ENCODE assay signal across 14 cellular contexts in the genomic region with DNA sequence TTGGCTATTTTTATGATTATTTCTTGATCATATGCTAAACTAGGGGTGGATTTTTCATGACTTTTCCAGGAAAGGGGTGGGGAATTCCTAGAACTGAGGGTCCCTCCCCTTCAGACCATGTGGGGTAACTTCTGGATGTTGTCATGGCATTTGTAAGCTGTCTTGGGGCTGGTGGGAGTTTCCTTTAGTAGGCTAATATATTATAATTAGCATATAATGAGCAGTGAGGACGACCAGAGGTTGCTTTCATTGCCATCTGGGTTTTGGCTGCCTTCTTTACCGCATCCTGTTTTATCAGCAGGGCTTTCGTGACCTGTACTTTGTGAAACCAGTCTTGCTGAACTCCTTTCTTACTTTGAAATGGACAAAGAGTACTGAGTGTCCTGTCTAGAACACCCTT. TPM values are rescaled to one million over a fixed set of nuclear protein-coding genes. Genes with fewer than 3 reads are reported as not detected.
DNase-seq lines count a peak whose midpoint lies in the region; ATAC-seq, FAIRE-seq and TF ChIP-seq lines count a peak whose summit lies in the region.
"Had no signal": no experiment of that assay in that cellular context is flagged by ENCODE, and none has a peak within 500 bp of the region (broad histone marks: within the 10 kb centered on the region; RNA-seq: fewer than 3 reads in every experiment).

No MANE protein-coding gene starts in this region.

- H3K4me2 ChIP-seq in smooth muscle cell, result no peak overlapping the region
- H3K4me2 ChIP-seq: GM23338 had no signal

- H3K4me1 ChIP-seq in smooth muscle cell (ENCODE audit: low read depth), result no peaks in the 10 kb centered on the region
- H3K4me1 ChIP-seq: right atrium auricular region, upper lobe of right lung had no signal

- no peak overlapping the region for H3K9ac ChIP-seq in smooth muscle cell (ENCODE audit: low read depth)

- H3K36me3 Mint-ChIP-seq in osteocyte (ENCODE audit: unreplicated experiment), result no peaks in the 10 kb centered on the region
- H3K36me3 Mint-ChIP-seq: activated naive CD4-positive, alpha-beta T cell treated with anti-CD3 and anti-CD28 coated beads, Interleukin-2, amount 50 U/mL, for 24 hours had no signal

- ATAC-seq in GM19351 (IDR thresholded peaks at IDR 0.05; ENCODE audit: unreplicated experiment) (peak; percentile 72), HG02852 (IDR thresholded peaks at IDR 0.05; ENCODE audit: unreplicated experiment) (peak; percentile 91), HG03565 (IDR thresholded peaks at IDR 0.05; ENCODE audit: unreplicated experiment) (peak; percentile 94)
- ATAC-seq: GM23338, upper lobe of right lung had no signal

- H3K9me3 ChIP-seq in smooth muscle cell (replicated peaks; ENCODE audit: low read depth), result no peaks in the 10 kb centered on the region
- H3K9me3 ChIP-seq: right atrium auricular region, upper lobe of right lung had no signal

- DNase-seq in GM12891 (ENCODE audit: insufficient read length, low spot score) (peak; percentile 19), NCI-H146 (lab: John Stamatoyannopoulos, UW) (no peak), osteocyte (ENCODE audit: extremely low spot score, unreplicated experiment) (no peak), smooth muscle cell (lab: John Stamatoyannopoulos, UW; ENCODE audit: unreplicated experiment) (no peak), OCI-M2 (lab: John Stamatoyannopoulos, UW; ENCODE audit: unreplicated experiment) (no peak)
- DNase-seq: activated CD4-positive, alpha-beta T cell treated with anti-CD3 and anti-CD28 coated beads, Interleukin-2, amount 50 U/mL, for 48 hours; upper lobe of right lung had no signal

- H3K4me3 ChIP-seq in smooth muscle cell, result no peak overlapping the region
- H3K4me3 ChIP-seq: GM23338, right atrium auricular region, upper lobe of right lung had no signal

- H4K20me1 ChIP-seq in smooth muscle cell (ENCODE audit: low read depth), result no peaks in the 10 kb centered on the region

- H3K27me3 ChIP-seq in smooth muscle cell (ENCODE audit: low read depth), result no peaks in the 10 kb centered on the region
- H3K27me3 ChIP-seq: right atrium auricular region, upper lobe of right lung had no signal

- no peaks in the 10 kb centered on the region for H3K79me2 ChIP-seq in smooth muscle cell (ENCODE audit: low read depth)

- WGBS in smooth muscle cell (ENCODE audit: low lambda C conversion rate), result 69% methylated on average over 3 of the region's 3 CpGs

- FAIRE-seq in GM12891 (lab: Jason Lieb, UNC), result peak; percentile 91

- TF ChIP-seq CTCF in osteocyte (IDR thresholded peaks at IDR 0.05) (no peak), smooth muscle cell (IDR thresholded peaks at IDR 0.05; ENCODE audit: borderline replicate concordance, insufficient read depth, poor library complexity, severe bottlenecking) (no peak)

- H3F3A ChIP-seq in smooth muscle cell (ENCODE audit: low read depth), result no peaks in the 10 kb centered on the region

- H3K9me3 Mint-ChIP-seq in osteocyte (ENCODE audit: unreplicated experiment), result no peaks in the 10 kb centered on the region
- H3K9me3 Mint-ChIP-seq: activated naive CD4-positive, alpha-beta T cell treated with anti-CD3 and anti-CD28 coated beads, Interleukin-2, amount 50 U/mL, for 24 hours; GM23338; T-helper 1 cell treated with Interleukin-12 subunit alpha and Interleukin-12 subunit beta and Interleukin-4 antibody, amounts not matched to agents 30 μg/mL and 1 μg/mL, for 36 hours had no signal

- H3K27ac Mint-ChIP-seq in osteocyte (ENCODE audit: unreplicated experiment), result no peak overlapping the region
- H3K27ac Mint-ChIP-seq: activated naive CD4-positive, alpha-beta T cell treated with anti-CD3 and anti-CD28 coated beads, Interleukin-2, amount 50 U/mL, for 24 hours; GM23338; T-helper 1 cell treated with Interleukin-12 subunit alpha and Interleukin-12 subunit beta and Interleukin-4 antibody, amounts not matched to agents 30 μg/mL and 1 μg/mL, for 36 hours had no signal

- no peaks in the 10 kb centered on the region for H3K4me1 Mint-ChIP-seq in osteocyte (ENCODE audit: unreplicated experiment)
- H3K4me1 Mint-ChIP-seq: activated naive CD4-positive, alpha-beta T cell treated with anti-CD3 and anti-CD28 coated beads, Interleukin-2, amount 50 U/mL, for 24 hours had no signal

- H3K36me3 ChIP-seq in smooth muscle cell (ENCODE audit: low read depth), result no peaks in the 10 kb centered on the region
- H3K36me3 ChIP-seq: right atrium auricular region, upper lobe of right lung had no signal

- no peak for TF ChIP-seq POLR2A in GM12891 (IDR thresholded peaks at IDR 0.05; ENCODE audit: low read depth, low read length)

- H3K27ac ChIP-seq in smooth muscle cell (ENCODE audit: low read depth), result no peak overlapping the region
- H3K27ac ChIP-seq: right atrium auricular region, upper lobe of right lung had no signal

- no peak overlapping the region for H3K4me3 Mint-ChIP-seq in osteocyte (ENCODE audit: unreplicated experiment)
- H3K4me3 Mint-ChIP-seq: activated naive CD4-positive, alpha-beta T cell treated with anti-CD3 and anti-CD28 coated beads, Interleukin-2, amount 50 U/mL, for 24 hours; GM23338; T-helper 1 cell treated with Interleukin-12 subunit alpha and Interleukin-12 subunit beta and Interleukin-4 antibody, amounts not matched to agents 30 μg/mL and 1 μg/mL, for 36 hours had no signal

- no peak overlapping the region for H2AFZ ChIP-seq in smooth muscle cell (ENCODE audit: low read depth)
- H2AFZ ChIP-seq: GM23338 had no signal

- H3K27me3 Mint-ChIP-seq in osteocyte (ENCODE audit: unreplicated experiment), result peaks cover 6% of the 10 kb centered on the region

TF ChIP-seq in GM12891, 5 proteins besides CTCF, POLR2A, EP300 and RAD21:
- TF ChIP-seq PAX5 (IDR thresholded peaks at IDR 0.05; ENCODE audit: insufficient read depth, low read length, severe bottlenecking) (no peak), SPI1 (IDR thresholded peaks at IDR 0.05; ENCODE audit: low read depth, low read length) (no peak), POU2F2 (IDR thresholded peaks at IDR 0.05; ENCODE audit: low read depth, low read length) (no peak), TAF1 (IDR thresholded peaks at IDR 0.05; ENCODE audit: low read depth, low read length) (no peak), POLR2AphosphoS5 (IDR thresholded peaks at IDR 0.05; ENCODE audit: low read depth, low read length) (no peak)

RNA-seq across cellular contexts. Expression of a gene that starts 40.4 kb away (rescaled TPM):
- 15.6 TPM for polyA plus RNA-seq in GM12891 (2012; ENCODE audit: low read depth, missing spikeins)
- total RNA-seq in osteocyte (15.9 and 18.9 TPM in 2 replicates), smooth muscle cell (11.3 and 16.0 TPM in 2 replicates)
- polyA plus RNA-seq in smooth muscle cell, result 2.2 TPM in 2 replicates

RNA-seq across cellular contexts. Expression of a gene that starts 47.2 kb away (rescaled TPM):
- 37.5 TPM for polyA plus RNA-seq in GM12891 (2012; ENCODE audit: low read depth, missing spikeins)
- total RNA-seq in osteocyte (2.8 TPM in 2 replicates), smooth muscle cell (8.1 and 8.2 TPM in 2 replicates)
- 3.8 and 5.0 TPM in 2 replicates for polyA plus RNA-seq in smooth muscle cell
